In the genomic region with DNA sequence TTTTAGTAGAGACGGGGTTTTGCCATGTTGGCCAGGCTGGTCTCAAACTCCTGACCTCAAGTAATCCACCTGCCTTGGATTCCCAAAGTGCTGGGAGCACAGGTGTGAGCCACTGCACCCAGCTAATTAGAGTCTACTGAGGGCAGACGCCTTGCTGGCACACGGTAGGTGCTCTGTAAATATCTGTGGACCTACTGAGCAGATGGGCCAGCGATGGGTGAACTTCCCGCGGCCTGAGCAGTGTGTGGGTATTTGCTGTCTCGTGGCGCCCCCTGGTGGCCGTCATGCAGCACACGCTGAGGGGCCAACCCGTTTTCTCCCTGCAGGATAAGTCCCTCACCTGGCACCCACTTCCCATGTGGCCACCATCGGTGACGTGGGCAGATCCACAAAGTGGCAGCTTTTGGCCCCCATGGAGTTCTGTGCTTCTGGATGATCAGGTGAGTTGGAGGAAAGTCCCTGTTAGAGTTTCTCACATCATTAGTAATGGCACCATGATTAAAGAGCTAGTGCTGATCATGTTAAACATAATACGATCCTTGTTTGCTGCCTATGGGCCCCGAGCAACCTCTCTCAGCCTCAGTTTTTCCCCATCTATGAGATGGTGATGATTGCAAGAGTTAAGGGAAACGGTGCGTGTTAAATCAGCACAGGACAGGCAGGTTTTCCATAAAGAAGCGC, we compare ENCODE assay signal across 8 cellular contexts. TPM values are rescaled to one million over a fixed set of nuclear protein-coding genes. Genes with fewer than 3 reads are reported as not detected.
DNase-seq lines count a peak whose midpoint lies in the region; ATAC-seq, FAIRE-seq and TF ChIP-seq lines count a peak whose summit lies in the region.

No MANE protein-coding gene starts in this region.

- no peaks in the 10 kb centered on the region for H4K20me1 ChIP-seq in HepG2 (ENCODE audit: insufficient read depth, low read length)

- ATAC-seq in HG02642 (IDR thresholded peaks at IDR 0.05; ENCODE audit: poor library complexity, unreplicated experiment) (peak; percentile 54), HepG2 (peak; percentile 95), GM18858 (IDR thresholded peaks at IDR 0.05; ENCODE audit: unreplicated experiment) (no peak)

- intact Hi-C loops in colonic mucosa (cut with DNase I), result loop anchor here (5.0 kb wide), 1 partner anchor 218 kb away; no protein-coding TSS in a partner anchor
- intact Hi-C loops in HepG2 (cut with micrococcal nuclease; ENCODE audit: unreplicated experiment), result loop anchor here (1.0 to 2.0 kb wide), 3 partner anchors 18 to 216 kb away; no protein-coding TSS in a partner anchor

- H3K9me3 ChIP-seq in colonic mucosa, result no peaks in the 10 kb centered on the region
- H3K9me3 ChIP-seq in HepG2 (ENCODE audit: low read length), result no peaks in the 10 kb centered on the region

- no peaks in the 10 kb centered on the region for H3K27me3 Mint-ChIP-seq in activated CD4-positive, alpha-beta T cell treated with anti-CD3 and anti-CD28 coated beads, Interleukin-2, amount 10 ng/mL, durations not matched to agents 7 days and 5 days

- peak; percentile 83 for FAIRE-seq in HepG2 (lab: Jason Lieb, UNC)

- no peak overlapping the region for H3K4me3 ChIP-seq in colonic mucosa
- H3K4me3 ChIP-seq in HepG2 (replicated peaks in 1 of 3; ENCODE audit: insufficient read depth in 1 of 3, low read depth in 2 of 3, low read length in 3 of 3), result no peak overlapping the region

- H3K27me3 ChIP-seq in colonic mucosa (no peaks in the 10 kb centered on the region), HepG2 (ENCODE audit: control insufficient read depth in 1 of 2, insufficient read depth in 2 of 2, low read length in 2 of 2) (peaks cover 0 to 14% of the 10 kb centered on the region in 2 experiments; a peak in 2 of 5 replicates)

- H3K36me3 Mint-ChIP-seq in activated CD4-positive, alpha-beta T cell treated with anti-CD3 and anti-CD28 coated beads, Interleukin-2, amount 10 ng/mL, durations not matched to agents 7 days and 5 days (ENCODE audit: low read depth), result peaks cover 7% of the 10 kb centered on the region

- H3K4me2 ChIP-seq in HepG2 (ENCODE audit: low read depth, low read length), result no peak overlapping the region

- no peak overlapping the region for H3K4me3 Mint-ChIP-seq in activated CD4-positive, alpha-beta T cell treated with anti-CD3 and anti-CD28 coated beads, Interleukin-2, amount 10 ng/mL, durations not matched to agents 7 days and 5 days

- POLR2A ChIA-PET in activated CD4-positive, alpha-beta T cell treated with anti-CD3 and anti-CD28 coated beads, Interleukin-2, amount 10 ng/mL, durations not matched to agents 7 days and 5 days (lab: Charles Lee), result interaction anchor here (0.6 kb wide), 1 partner anchor 1194 kb away, joined by 3 read pairs; no protein-coding TSS in a partner anchor
- POLR2A ChIA-PET in HepG2 (lab: Yijun Ruan, JAX), result interaction anchor here (0.7 to 1.2 kb wide), 3 partner anchors 24 to 217 kb away, joined by 3 to 4 read pairs (median 3); no protein-coding TSS in a partner anchor

- TF ChIP-seq RAD21 in HepG2 (CRISPR knock-in tag; IDR thresholded peaks at IDR 0.05), result peak; percentile 98

- TF ChIP-seq CTCF in colonic mucosa (IDR thresholded peaks at IDR 0.05) (peak; percentile 87), HepG2 (CRISPR knock-in tag; IDR thresholded peaks at IDR 0.05) (peak; percentile 99)

- H3K27ac ChIP-seq in colonic mucosa, result no peak overlapping the region
- H3K27ac ChIP-seq in HepG2 (ENCODE audit: extremely low read length, insufficient read depth, low read length), result no peak overlapping the region

- 32% methylated on average over 11 of the region's 18 CpGs for WGBS in HepG2 (ENCODE audit: low lambda C conversion rate)

- H3K79me2 ChIP-seq in HepG2 (ENCODE audit: insufficient read depth, low read length), result no peaks in the 10 kb centered on the region

- no peak overlapping the region for H3K9ac ChIP-seq in colonic mucosa (ENCODE audit: low read depth in 2 of 2, low read length in 2 of 2)
- no peak overlapping the region for H3K9ac ChIP-seq in HepG2 (ENCODE audit: insufficient read depth, low read depth, low read length)

- peaks cover 5% of the 10 kb centered on the region for H3K4me1 Mint-ChIP-seq in activated CD4-positive, alpha-beta T cell treated with anti-CD3 and anti-CD28 coated beads, Interleukin-2, amount 10 ng/mL, durations not matched to agents 7 days and 5 days

- no peak overlapping the region for H2AFZ ChIP-seq in HepG2 (ENCODE audit: low read length)

- TF ChIP-seq EP300 in HepG2 (IDR thresholded peaks at IDR 0.05; ENCODE audit: low read depth in 2 of 2, low read length in 2 of 2), result no peak
- TF ChIP-seq EP300 in HepG2 (CRISPR knock-in tag; IDR thresholded peaks at IDR 0.05; ENCODE audit: borderline replicate concordance), result no peak

- in situ Hi-C loops in HepG2 (cut with HindIII; ENCODE audit: extremely low pct_ligation_motif_present, low pct_unique_long_range_greater_than_20kb), result loop anchor here (5.0 kb wide), 1 partner anchor 213 kb away; no protein-coding TSS in a partner anchor

- CTCF ChIA-PET in activated CD4-positive, alpha-beta T cell treated with anti-CD3 and anti-CD28 coated beads, Interleukin-2, amount 10 ng/mL, durations not matched to agents 7 days and 5 days (lab: Charles Lee), result interaction anchor here (0.6 to 2.2 kb wide), 14 partner anchors 9 to 351 kb away, joined by 3 to 14 read pairs (median 4); no protein-coding TSS in a partner anchor
- CTCF ChIA-PET in HepG2 (lab: Yijun Ruan, JAX; ENCODE audit: low intra/inter-chr PET ratio, low total read pairs), result interaction anchor here (0.8 to 3.9 kb wide), 7 partner anchors 12 to 232 kb away, joined by 3 to 49 read pairs (median 7); no protein-coding TSS in a partner anchor

- BruUV-seq in HepG2 (replicated peaks; lab: Mats Ljungman, UMichigan), result no TSS peak

- DNase-seq in DMS114 treated with DMSO at 0.1 percent for 48 hours (lab: John Stamatoyannopoulos, UW; ENCODE audit: unreplicated experiment) (peak; percentile 76), NCI-H446 treated with DMSO at 0.1 percent for 48 hours (lab: John Stamatoyannopoulos, UW) (peak; percentile 1), colonic mucosa (peak; percentile 81), HepG2 (ENCODE audit: low spot score) (peak; percentile 73)
- DNase-seq in activated CD4-positive, alpha-beta T cell treated with anti-CD3 and anti-CD28 coated beads, Interleukin-2, amount 10 ng/mL, durations not matched to agents 7 days and 5 days, result peak; percentile 84
- peak; percentile 33 to 69 (median 52) for DNase-seq in stimulated activated CD4-positive, alpha-beta T cell treated with anti-CD3 and anti-CD28 coated beads, TNF-alpha, amount 100 ng/mL, for 1 hour (ENCODE audit: low read depth in 3 of 3, low spot score in 1 of 3)

- H3K27ac Mint-ChIP-seq in activated CD4-positive, alpha-beta T cell treated with anti-CD3 and anti-CD28 coated beads, Interleukin-2, amount 10 ng/mL, durations not matched to agents 7 days and 5 days, result no peak overlapping the region

- H3K36me3 ChIP-seq in colonic mucosa (no peaks in the 10 kb centered on the region), HepG2 (replicated peaks in 1 of 2; ENCODE audit: control insufficient read depth in 1 of 2, insufficient read depth in 2 of 2, low read length in 2 of 2) (peaks cover 8 to 19% of the 10 kb centered on the region in 2 experiments)

- H3K4me1 ChIP-seq in colonic mucosa (no peaks in the 10 kb centered on the region), HepG2 (ENCODE audit: insufficient read depth, low read length) (peaks cover 7% of the 10 kb centered on the region)

- peaks cover 6% of the 10 kb centered on the region for H3K9me3 Mint-ChIP-seq in activated CD4-positive, alpha-beta T cell treated with anti-CD3 and anti-CD28 coated beads, Interleukin-2, amount 10 ng/mL, durations not matched to agents 7 days and 5 days

- no peak for TF ChIP-seq POLR2A in HepG2 (IDR thresholded peaks at IDR 0.05; ENCODE audit: insufficient read depth in 1 of 2, low read depth in 2 of 2, low read length in 2 of 2)

RNA-seq across cellular contexts. Expression of a gene that starts 40.7 kb away (rescaled TPM):
- total RNA-seq in activated CD4-positive, alpha-beta T cell treated with anti-CD3 and anti-CD28 coated beads, Interleukin-2, amount 10 ng/mL, durations not matched to agents 7 days and 5 days, result 10 to 100 TPM; 30.7 to 33.9 TPM
- 10 to 100 TPM; 55.1 to 67.8 TPM for total RNA-seq in colonic mucosa
- 39.6 and 46.8 TPM in 2 replicates for total RNA-seq in HepG2 (2016; rRNA removed; fragmentation: Illumina TruSeq; extraction: Trizol)
- total RNA-seq in HepG2 (2016; cell fraction: cytosol; rRNA removed; fragmentation: Illumina TruSeq; extraction: Trizol; ENCODE audit: low read depth), result 7.0 and 8.2 TPM in 2 replicates
- 36.4 and 48.1 TPM in 2 replicates for total RNA-seq in HepG2 (2016; cell fraction: insoluble cytoplasmic fraction; rRNA removed; fragmentation: Illumina TruSeq; extraction: Trizol)
- 31.2 and 33.2 TPM in 2 replicates for total RNA-seq in HepG2 (2016; cell fraction: membrane; rRNA removed; fragmentation: Illumina TruSeq; extraction: Trizol)
- total RNA-seq in HepG2 (2016; cell fraction: nucleus; rRNA removed; fragmentation: Illumina TruSeq; extraction: Trizol), result 34.5 and 37.8 TPM in 2 replicates
- polyA plus RNA-seq in HepG2 (2011; rRNA removed), result 67.6 and 79.2 TPM in 2 replicates
- 96.7 and 128 TPM in 2 replicates for polyA plus RNA-seq in HepG2 (2011; cell fraction: cytosol; rRNA removed)
- 127 and 132 TPM in 2 replicates for polyA plus RNA-seq in HepG2 (2011; cell fraction: nucleus; rRNA removed)
- 56.5 and 63.5 TPM in 2 replicates for polyA plus RNA-seq in HepG2 (2012)
- 4.1 and 4.9 TPM in 2 replicates for polyA plus RNA-seq in HepG2 (2016; cell fraction: cytosol; fragmentation: Illumina TruSeq; extraction: Trizol; ENCODE audit: low read depth)
- 35.0 and 37.7 TPM in 2 replicates for polyA plus RNA-seq in HepG2 (2016; cell fraction: insoluble cytoplasmic fraction; fragmentation: Illumina TruSeq; extraction: Trizol; ENCODE audit: low read depth)
- 18.0 and 19.5 TPM in 2 replicates for polyA plus RNA-seq in HepG2 (2016; cell fraction: membrane; fragmentation: Illumina TruSeq; extraction: Trizol; ENCODE audit: low read depth)
- 57.2 and 68.7 TPM in 2 replicates for polyA plus RNA-seq in HepG2 (2016; cell fraction: nucleus; fragmentation: Illumina TruSeq; extraction: Trizol; ENCODE audit: insufficient read depth, low read depth)
- polyA minus RNA-seq in HepG2 (2011; rRNA and poly(A)+ RNA removed; ENCODE audit: low replicate concordance), result 49.1 and 145 TPM in 2 replicates
- polyA minus RNA-seq in HepG2 (2011; cell fraction: cytosol; rRNA and poly(A)+ RNA removed), result 43.3 and 54.9 TPM in 2 replicates
- polyA minus RNA-seq in HepG2 (2011; cell fraction: nucleus; rRNA and poly(A)+ RNA removed), result 53.7 and 58.9 TPM in 2 replicates

RNA-seq across cellular contexts. Expression of a gene that starts 57.0 kb away (rescaled TPM):
- total RNA-seq in activated CD4-positive, alpha-beta T cell treated with anti-CD3 and anti-CD28 coated beads, Interleukin-2, amount 10 ng/mL, durations not matched to agents 7 days and 5 days, result 10 to 100 TPM; 13.6 to 14.8 TPM
- total RNA-seq in colonic mucosa (10 to 100 TPM; 17.7 to 22.8 TPM), HepG2 (2016; rRNA removed; fragmentation: Illumina TruSeq; extraction: Trizol) (1.5 and 1.8 TPM in 2 replicates)
- total RNA-seq in HepG2 (2016; cell fraction: cytosol; rRNA removed; fragmentation: Illumina TruSeq; extraction: Trizol; ENCODE audit: low read depth), result 0.62 and 0.91 TPM in 2 replicates
- total RNA-seq in HepG2 (2016; cell fraction: insoluble cytoplasmic fraction; rRNA removed; fragmentation: Illumina TruSeq; extraction: Trizol), result 1.5 and 1.7 TPM in 2 replicates
- total RNA-seq in HepG2 (2016; cell fraction: membrane; rRNA removed; fragmentation: Illumina TruSeq; extraction: Trizol), result 0.99 and 1.1 TPM in 2 replicates
- 0.75 and 1.6 TPM in 2 replicates for total RNA-seq in HepG2 (2016; cell fraction: nucleus; rRNA removed; fragmentation: Illumina TruSeq; extraction: Trizol)
- polyA plus RNA-seq in HepG2 (2011; rRNA removed), result 1.8 and 2.4 TPM in 2 replicates
- 1.6 and 2.3 TPM in 2 replicates for polyA plus RNA-seq in HepG2 (2011; cell fraction: cytosol; rRNA removed)
- 6.1 and 6.2 TPM in 2 replicates for polyA plus RNA-seq in HepG2 (2011; cell fraction: nucleus; rRNA removed)
- 1.6 and 2.5 TPM in 2 replicates for polyA plus RNA-seq in HepG2 (2012)
- polyA plus RNA-seq in HepG2 (2016; cell fraction: cytosol; fragmentation: Illumina TruSeq; extraction: Trizol; ENCODE audit: low read depth), result 0.47 and 1.2 TPM in 2 replicates
- polyA plus RNA-seq in HepG2 (2016; cell fraction: insoluble cytoplasmic fraction; fragmentation: Illumina TruSeq; extraction: Trizol; ENCODE audit: low read depth), result 1.3 and 1.5 TPM in 2 replicates
- 0.90 and 1.2 TPM in 2 replicates for polyA plus RNA-seq in HepG2 (2016; cell fraction: membrane; fragmentation: Illumina TruSeq; extraction: Trizol; ENCODE audit: low read depth)
- polyA plus RNA-seq in HepG2 (2016; cell fraction: nucleus; fragmentation: Illumina TruSeq; extraction: Trizol; ENCODE audit: insufficient read depth, low read depth), result 1.4 and 2.0 TPM in 2 replicates
- 1.2 and 3.4 TPM in 2 replicates for polyA minus RNA-seq in HepG2 (2011; rRNA and poly(A)+ RNA removed; ENCODE audit: low replicate concordance)
- polyA minus RNA-seq in HepG2 (2011; cell fraction: cytosol; rRNA and poly(A)+ RNA removed), result 0.99 and 1.8 TPM in 2 replicates
- polyA minus RNA-seq in HepG2 (2011; cell fraction: nucleus; rRNA and poly(A)+ RNA removed), result 3.6 and 5.5 TPM in 2 replicates

Comparison
In these comparisons a context has a peak if more than half of its experiments do, and no peak if none do; other contexts are left out.
1. DNase-seq: peak in every context shown above with its lines; median percentile 84 in activated CD4-positive, alpha-beta T cell treated with anti-CD3 and anti-CD28 coated beads, Interleukin-2, amount 10 ng/mL, durations not matched to agents 7 days and 5 days; 81 in colonic mucosa; 76 in DMS114 treated with DMSO at 0.1 percent for 48 hours; 73 in HepG2; 52 in stimulated activated CD4-positive, alpha-beta T cell treated with anti-CD3 and anti-CD28 coated beads, TNF-alpha, amount 100 ng/mL, for 1 hour; 1 in NCI-H446 treated with DMSO at 0.1 percent for 48 hours.